In the genomic region with DNA sequence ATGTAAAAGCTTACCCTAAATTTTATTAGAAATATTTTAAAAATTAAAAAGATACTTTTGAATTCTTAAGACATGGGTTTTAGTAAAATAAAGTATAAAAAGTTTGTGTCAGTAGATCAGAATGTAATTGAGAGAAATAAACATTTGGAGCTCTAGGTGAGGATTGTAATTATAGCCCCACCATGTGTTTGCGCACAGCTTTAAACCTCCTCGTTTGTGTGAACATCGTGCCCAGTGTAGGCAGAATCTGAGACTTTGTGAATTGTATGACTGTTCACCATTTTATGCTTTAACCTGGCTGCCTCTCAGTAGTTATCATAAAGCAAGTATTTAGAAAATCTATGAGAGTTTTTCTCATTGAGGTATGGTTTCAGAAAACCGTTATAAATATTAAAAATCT, we compare ENCODE assay signal across 22 cellular contexts. TPM values are rescaled to one million over a fixed set of nuclear protein-coding genes. Genes with fewer than 3 reads are reported as not detected.
DNase-seq lines count a peak whose midpoint lies in the region; ATAC-seq, FAIRE-seq and TF ChIP-seq lines count a peak whose summit lies in the region.
"Had no signal": no experiment of that assay in that cellular context is flagged by ENCODE, and none has a peak within 500 bp of the region (broad histone marks: within the 10 kb centered on the region; RNA-seq: fewer than 3 reads in every experiment).

No MANE protein-coding gene starts in this region.

- H3K27me3 Mint-ChIP-seq in GM23338 (ENCODE audit: insufficient read depth, low read depth, poor library complexity): peaks cover 2% of the 10 kb centered on the region
- H3K27me3 Mint-ChIP-seq in nephron progenitor cell (ENCODE audit: low read depth, poor library complexity): peaks cover 4% of the 10 kb centered on the region
- H3K27me3 Mint-ChIP-seq: CD4-positive, alpha-beta memory T cell had no signal

- H3K27ac ChIP-seq in GM23338 (ENCODE audit: low read depth): no peak overlapping the region
- H3K27ac ChIP-seq in vagina: no peak overlapping the region
- H3K27ac ChIP-seq: BLaER1 treated with 17β-estradiol and CSF1 and Interleukin-3, amounts not matched to agents 10 nM and 100 nM; HL-60; PC-9; RWPE1; SK-N-MC had no signal

- intact Hi-C loops in vagina (cut with DNase I): no loop called here

- 0 out of 2 replicates have a peak, but pooled peaks cover 2% of the 10 kb centered on the region for H3F3A ChIP-seq in GM23338 (replicated peaks; ENCODE audit: low read depth)

- H3K4me2 ChIP-seq in GM23338: no peak overlapping the region
- H3K4me2 ChIP-seq: BLaER1 treated with 17β-estradiol and CSF1 and Interleukin-3, amounts not matched to agents 10 nM and 100 nM; PC-9 had no signal

- H3K36me3 ChIP-seq in GM23338 (ENCODE audit: insufficient read depth) (peaks cover 31% of the 10 kb centered on the region), vagina (peaks cover 0 to 55% of the 10 kb centered on the region in 2 donors)

- no peaks in the 10 kb centered on the region for H3K9me3 ChIP-seq in vagina
- H3K9me3 ChIP-seq: BLaER1 treated with 17β-estradiol and CSF1 and Interleukin-3, amounts not matched to agents 10 nM and 100 nM; HAP-1 had no signal

- H3K27me3 ChIP-seq in GM23338 (ENCODE audit: insufficient read depth) (no peaks in the 10 kb centered on the region), vagina (no peaks in the 10 kb centered on the region)
- H3K27me3 ChIP-seq: BLaER1 treated with 17β-estradiol and CSF1 and Interleukin-3, amounts not matched to agents 10 nM and 100 nM had no signal

- ATAC-seq in GM23338: no peak; the same call in 2 of the 3 replicates

- no peaks in the 10 kb centered on the region for H3K79me2 ChIP-seq in GM23338 (replicated peaks; ENCODE audit: insufficient read depth)

- no peak overlapping the region for H2AFZ ChIP-seq in GM23338
- H2AFZ ChIP-seq: PC-9 had no signal

- H3K9me2 ChIP-seq in GM23338 (ENCODE audit: insufficient read depth): no peaks in the 10 kb centered on the region

- no peak overlapping the region for H3K4me3 ChIP-seq in GM23338
- no peak overlapping the region for H3K4me3 ChIP-seq in vagina
- H3K4me3 ChIP-seq: BLaER1 treated with 17β-estradiol and CSF1 and Interleukin-3, amounts not matched to agents 10 nM and 100 nM; HAP-1; PC-9; SK-N-MC had no signal

- peak; percentile 50 for TF ChIP-seq CTCF in GM23338 (conservative IDR thresholded peaks at IDR 0.05; ENCODE audit: low read depth in 2 of 2)
- no peak for TF ChIP-seq CTCF in vagina (IDR thresholded peaks at IDR 0.05)
- no peak for TF ChIP-seq CTCF in nephron progenitor cell (IDR thresholded peaks at IDR 0.05)

- H3K36me3 Mint-ChIP-seq in GM23338 (ENCODE audit: low read depth) (peaks cover 85% of the 10 kb centered on the region), nephron progenitor cell (ENCODE audit: low read depth) (peaks cover 61% of the 10 kb centered on the region)

- no peak for TF ChIP-seq POLR2A in vagina (IDR thresholded peaks at IDR 0.05)

- H3K4me1 ChIP-seq in GM23338 (ENCODE audit: insufficient read depth) (no peaks in the 10 kb centered on the region), vagina (no peaks in the 10 kb centered on the region)
- H3K4me1 ChIP-seq: BLaER1 treated with 17β-estradiol and CSF1 and Interleukin-3, amounts not matched to agents 10 nM and 100 nM; HAP-1 had no signal

- peaks cover 14% of the 10 kb centered on the region for H4K20me1 ChIP-seq in GM23338 (replicated peaks; ENCODE audit: insufficient read depth)

- H3K9me3 Mint-ChIP-seq in GM23338: no peaks in the 10 kb centered on the region
- no peaks in the 10 kb centered on the region for H3K9me3 Mint-ChIP-seq in nephron progenitor cell
- H3K9me3 Mint-ChIP-seq: CD4-positive, alpha-beta memory T cell had no signal

- peak; percentile 40 for DNase-seq in Ammon's horn (ENCODE audit: low spot score)
- DNase-seq in GM23338 (ENCODE audit: low spot score): peak; percentile 21
- no peak for DNase-seq in RCC 7860 (ENCODE audit: low spot score)
- DNase-seq in frontal cortex (ENCODE audit: low spot score in 2 of 2): peak in 1 of 2 donors; percentile 36
- no peak for DNase-seq in stimulated activated naive CD4-positive, alpha-beta T cell treated with Interleukin-2 at 50 U/mL for 16 hours (lab: John Stamatoyannopoulos, UW)
- DNase-seq in vagina (ENCODE audit: extremely low spot score in 2 of 2): no peak
- no peak for DNase-seq in cerebellar cortex (ENCODE audit: low spot score)
- no peak for DNase-seq in nephron progenitor cell
- DNase-seq: DND-41, NCI-H187, NCI-H2107, NCI-H446 treated with DMSO at 0.1 percent for 48 hours, NCI-H526 treated with DMSO at 0.1 percent for 48 hours, PC-9, SHP77 treated with DMSO at 0.1 percent for 48 hours had no signal

- H3K4me3 Mint-ChIP-seq in GM23338 (no peak overlapping the region), nephron progenitor cell (no peak overlapping the region)
- H3K4me3 Mint-ChIP-seq: CD4-positive, alpha-beta memory T cell had no signal

- peak; percentile 10 for FAIRE-seq in RCC 7860 (lab: Jason Lieb, UNC)
- peak; percentile 60 for FAIRE-seq in frontal cortex (lab: Jason Lieb, UNC)
- FAIRE-seq: GM19239 had no signal

- H3K27ac Mint-ChIP-seq in GM23338: no peak overlapping the region
- no peak overlapping the region for H3K27ac Mint-ChIP-seq in nephron progenitor cell
- H3K27ac Mint-ChIP-seq: CD4-positive, alpha-beta memory T cell had no signal

- H3K4me1 Mint-ChIP-seq in GM23338 (peaks cover 8% of the 10 kb centered on the region), nephron progenitor cell (no peaks in the 10 kb centered on the region)
- H3K4me1 Mint-ChIP-seq: CD4-positive, alpha-beta memory T cell had no signal

TF ChIP-seq in GM23338, 12 proteins besides CTCF, POLR2A, EP300 and RAD21 (continues in another document):
- no peak for TF ChIP-seq ETS1 (IDR thresholded peaks at IDR 0.05)

RNA-seq across cellular contexts. Expression of gene CUL4A, which starts 29.1 kb away (rescaled TPM):
- total RNA-seq in GM23338 (2014; rRNA removed; shearing (Covaris generic)): 121 and 195 TPM in 2 replicates
- polyA plus RNA-seq in GM23338 (2016; fragmentation: Nextera tagmentation; extraction: Ambion mirVana): 64.2 and 67.5 TPM in 2 replicates
- total RNA-seq in frontal cortex: 61.6 TPM
- total RNA-seq in vagina: 110 TPM

RNA-seq across cellular contexts. Expression of gene PCID2, which starts 30.1 kb away (rescaled TPM):
- 107 and 110 TPM in 2 replicates for total RNA-seq in GM23338 (2014; rRNA removed; shearing (Covaris generic))
- polyA plus RNA-seq in GM23338 (2016; fragmentation: Nextera tagmentation; extraction: Ambion mirVana): 77.2 and 79.6 TPM in 2 replicates
- total RNA-seq in frontal cortex: 48.5 TPM
- total RNA-seq in vagina: 44.9 TPM

RNA-seq across cellular contexts. Expression of gene LAMP1, which starts 58.5 kb away (rescaled TPM):
- 97.8 and 107 TPM in 2 replicates for total RNA-seq in GM23338 (2014; rRNA removed; shearing (Covaris generic))
- polyA plus RNA-seq in GM23338 (2016; fragmentation: Nextera tagmentation; extraction: Ambion mirVana): 34.5 and 36.5 TPM in 2 replicates
- total RNA-seq in frontal cortex (57.9 TPM), vagina (77.8 TPM)

Comparison
In these comparisons a context has a peak if more than half of its experiments do, and no peak if none do; other contexts are left out.
1. DNase-seq: peak in Ammon's horn (single experiment) and GM23338 (single experiment); none in RCC 7860 (single experiment), stimulated activated naive CD4-positive, alpha-beta T cell treated with Interleukin-2 at 50 U/mL for 16 hours (single experiment), vagina (0 of 2), cerebellar cortex (single experiment) and nephron progenitor cell (single experiment).
2. CTCF ChIP-seq: peak in GM23338 (2 of 2); none in vagina (0 of 3) and nephron progenitor cell (single experiment).